ENCODE assay signal across 23 cellular contexts in the genomic region with DNA sequence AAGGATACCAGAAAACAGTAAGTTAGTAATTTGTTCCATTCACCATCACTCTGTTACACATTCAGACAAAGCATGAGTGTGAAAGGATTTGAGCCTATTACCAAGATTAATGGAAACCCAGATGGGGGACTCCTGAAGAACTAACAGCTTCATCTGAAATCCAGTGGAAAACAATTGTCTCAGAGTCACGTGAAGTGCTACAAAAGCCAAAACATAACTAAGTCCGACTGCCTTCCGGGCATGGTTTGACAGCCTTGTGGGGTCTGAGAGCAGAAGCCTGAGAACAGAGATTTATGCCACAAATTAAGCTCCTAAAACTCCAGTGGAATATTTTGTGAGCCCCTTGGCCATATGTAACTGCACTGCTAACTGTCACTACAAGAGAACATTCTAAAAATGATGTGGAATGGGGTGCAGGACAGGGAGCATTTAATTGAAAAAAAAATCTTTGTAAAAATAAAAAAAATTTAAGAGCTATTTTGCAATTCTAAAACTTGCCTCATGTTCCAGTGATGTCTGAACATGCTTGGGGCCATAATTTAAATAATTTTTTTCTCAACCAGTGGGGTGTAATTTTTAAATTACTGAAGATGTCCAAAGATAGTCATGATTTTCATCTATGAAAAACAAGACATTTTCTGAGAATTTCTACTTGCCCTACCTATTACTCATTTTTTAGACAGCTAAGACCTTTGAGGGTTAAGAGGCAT.
DNase-seq lines count a peak whose midpoint lies in the region; ATAC-seq and TF ChIP-seq lines count a peak whose summit lies in the region.
"Had no signal": no experiment of that assay in that cellular context is flagged by ENCODE, and none has a peak within 500 bp of the region (broad histone marks: within the 10 kb centered on the region; RNA-seq: fewer than 3 reads in every experiment).

No MANE protein-coding gene starts in this region.

- POLR2A ChIA-PET in SK-N-SH (lab: Yijun Ruan, JAX), result no interaction called here
- POLR2A ChIA-PET in activated CD8-positive, alpha-beta T cell treated with anti-CD3 and anti-CD28 coated beads for 36 hours (lab: Charles Lee), result no interaction called here

- H3F3A ChIP-seq in SK-N-SH (replicated peaks; ENCODE audit: insufficient read depth) (peaks cover 8% of the 10 kb centered on the region), MM.1S (ENCODE audit: insufficient read depth, low read length) (no peaks in the 10 kb centered on the region)

- TF ChIP-seq EP300 in SK-N-SH (IDR thresholded peaks at IDR 0.05; ENCODE audit: borderline replicate concordance in 1 of 2, low read depth in 1 of 2, low read length in 1 of 2), result no peak

- H4K20me1 ChIP-seq in SK-N-SH (ENCODE audit: insufficient read depth) (no peaks in the 10 kb centered on the region), MM.1S (ENCODE audit: insufficient read depth, low read length) (no peaks in the 10 kb centered on the region)
- H4K20me1 ChIP-seq: BLaER1 had no signal

- H3K9me3 Mint-ChIP-seq in activated CD8-positive, alpha-beta T cell treated with anti-CD3 and anti-CD28 coated beads for 36 hours, result no peaks in the 10 kb centered on the region
- peaks cover 13% of the 10 kb centered on the region for H3K9me3 Mint-ChIP-seq in activated T-helper 17 cell treated with anti-CD3 and anti-CD28 coated beads, Interleukin-2, amount 50 U/mL, for 72 hours
- H3K9me3 Mint-ChIP-seq: nephron progenitor cell had no signal

- no peak for TF ChIP-seq RAD21 in SK-N-SH (IDR thresholded peaks at IDR 0.05; ENCODE audit: low read length)

- H2BK120ac ChIP-seq in mesenchymal stem cell (ENCODE audit: low read depth, low read length), result no peak overlapping the region

- TF ChIP-seq CTCF in SK-N-SH (IDR thresholded peaks at IDR 0.05) (no peak), MM.1S (IDR thresholded peaks at IDR 0.05; ENCODE audit: low read length) (no peak)
- TF ChIP-seq CTCF in activated CD8-positive, alpha-beta T cell treated with anti-CD3 and anti-CD28 coated beads for 36 hours (IDR thresholded peaks at IDR 0.05), result no peak

- H3K27me3 Mint-ChIP-seq in activated CD8-positive, alpha-beta T cell treated with anti-CD3 and anti-CD28 coated beads for 36 hours, result no peaks in the 10 kb centered on the region
- H3K27me3 Mint-ChIP-seq in activated T-helper 17 cell treated with anti-CD3 and anti-CD28 coated beads, Interleukin-2, amount 50 U/mL, for 72 hours, result no peaks in the 10 kb centered on the region
- H3K27me3 Mint-ChIP-seq: progenitor cell of endocrine pancreas, T-helper 17 cell had no signal

- WGBS in SK-N-SH (ENCODE audit: low lambda C conversion rate), result 93% methylated on average over 3 of the region's 3 CpGs
- WGBS in mesenchymal stem cell, result 73% methylated on average over 3 of the region's 3 CpGs

- DNase-seq in SK-N-SH, result no peak
- no peak for DNase-seq in mesenchymal stem cell
- DNase-seq in activated CD8-positive, alpha-beta T cell treated with anti-CD3 and anti-CD28 coated beads for 36 hours, result no peak
- DNase-seq in MM.1S, result no peak
- DNase-seq: activated CD4-positive, alpha-beta T cell treated with anti-CD3 and anti-CD28 coated beads, Interleukin-2, amount 50 U/mL, for 4 hours; activated gamma-delta T cell treated with Interleukin-2 at 50 U/mL for 16 hours; caudate nucleus; dorsolateral prefrontal cortex; midbrain; NCI-H1436; nephron progenitor cell; small intestine; stimulated activated CD4-positive, alpha-beta T cell treated with anti-CD3 and anti-CD28 coated beads, Interleukin-4, amount 100 ng/mL, for 1 hour; T-helper 17 cell; upper lobe of right lung; WERI-Rb-1 had no signal

- intact Hi-C loops in activated CD8-positive, alpha-beta T cell treated with anti-CD3 and anti-CD28 coated beads for 36 hours (cut with micrococcal nuclease), result no loop called here

- H3K4me2 ChIP-seq in SK-N-SH, result 0 out of 2 replicates have a peak overlapping the region, but pooled peaks have one; percentile 9
- H3K4me2 ChIP-seq in mesenchymal stem cell (ENCODE audit: low read length, poor library complexity, severe bottlenecking), result no peak overlapping the region
- no peak overlapping the region for H3K4me2 ChIP-seq in MM.1S (ENCODE audit: low read depth, low read length)
- H3K4me2 ChIP-seq: BLaER1 had no signal

- H4K8ac ChIP-seq in mesenchymal stem cell (ENCODE audit: low read length), result no peak overlapping the region

- H3K27me3 ChIP-seq in SK-N-SH (ENCODE audit: insufficient read depth), result no peaks in the 10 kb centered on the region
- no peaks in the 10 kb centered on the region for H3K27me3 ChIP-seq in endocrine pancreas (ENCODE audit: control insufficient read depth, insufficient read depth, low read length)
- H3K27me3 ChIP-seq in mesenchymal stem cell (ENCODE audit: control insufficient read depth in 1 of 2, insufficient read depth in 1 of 2, low read length in 2 of 2), result no peaks in the 10 kb centered on the region
- no peaks in the 10 kb centered on the region for H3K27me3 ChIP-seq in MM.1S (replicated peaks; ENCODE audit: insufficient read depth, low read length)
- H3K27me3 ChIP-seq: BLaER1, upper lobe of right lung had no signal

- H3K4me3 ChIP-seq in SK-N-SH (ENCODE audit: low read depth in 2 of 2, low read length in 1 of 2) (no peak overlapping the region), endocrine pancreas (ENCODE audit: control insufficient read depth, insufficient read depth, low read length) (peak overlapping the region; percentile 10), mesenchymal stem cell (ENCODE audit: insufficient read depth in 1 of 2, low read depth in 1 of 2, low read length in 2 of 2) (no peak overlapping the region), MM.1S (ENCODE audit: low read length) (no peak overlapping the region)
- H3K4me3 ChIP-seq: BLaER1, dorsolateral prefrontal cortex, upper lobe of right lung had no signal

- H3K79me1 ChIP-seq in mesenchymal stem cell (replicated peaks; ENCODE audit: low read length, poor library complexity, severe bottlenecking), result no peaks in the 10 kb centered on the region

- H3K18ac ChIP-seq in mesenchymal stem cell (ENCODE audit: low read depth in 1 of 2, low read length in 2 of 2), result no peak overlapping the region

- H3K4me1 Mint-ChIP-seq in activated CD8-positive, alpha-beta T cell treated with anti-CD3 and anti-CD28 coated beads for 36 hours (ENCODE audit: low read depth), result no peaks in the 10 kb centered on the region
- H3K4me1 Mint-ChIP-seq in activated T-helper 17 cell treated with anti-CD3 and anti-CD28 coated beads, Interleukin-2, amount 50 U/mL, for 72 hours, result no peaks in the 10 kb centered on the region
- H3K4me1 Mint-ChIP-seq: T-helper 17 cell had no signal

- H2AFZ ChIP-seq in SK-N-SH (ENCODE audit: low read depth) (no peak overlapping the region), mesenchymal stem cell (ENCODE audit: low read depth, low read length) (no peak overlapping the region), MM.1S (ENCODE audit: low read length) (no peak overlapping the region)

- H3K9me3 ChIP-seq in SK-N-SH (no peaks in the 10 kb centered on the region), endocrine pancreas (ENCODE audit: control insufficient read depth, low read length) (no peaks in the 10 kb centered on the region), mesenchymal stem cell (ENCODE audit: control insufficient read depth, low read length) (no peaks in the 10 kb centered on the region), MM.1S (replicated peaks; ENCODE audit: insufficient read depth, low read length) (no peaks in the 10 kb centered on the region)
- H3K9me3 ChIP-seq: BLaER1, upper lobe of right lung had no signal

- H3K27ac Mint-ChIP-seq in activated CD8-positive, alpha-beta T cell treated with anti-CD3 and anti-CD28 coated beads for 36 hours, result no peak overlapping the region
- no peak overlapping the region for H3K27ac Mint-ChIP-seq in activated T-helper 17 cell treated with anti-CD3 and anti-CD28 coated beads, Interleukin-2, amount 50 U/mL, for 72 hours
- H3K27ac Mint-ChIP-seq: nephron progenitor cell, progenitor cell of endocrine pancreas, T-helper 17 cell had no signal

- no peak overlapping the region for H3K4me3 Mint-ChIP-seq in activated CD8-positive, alpha-beta T cell treated with anti-CD3 and anti-CD28 coated beads for 36 hours
- no peak overlapping the region for H3K4me3 Mint-ChIP-seq in activated T-helper 17 cell treated with anti-CD3 and anti-CD28 coated beads, Interleukin-2, amount 50 U/mL, for 72 hours
- H3K4me3 Mint-ChIP-seq: nephron progenitor cell, T-helper 17 cell had no signal

- H2BK5ac ChIP-seq in mesenchymal stem cell (ENCODE audit: low read depth, low read length, poor library complexity, severe bottlenecking), result no peak overlapping the region

- no peak overlapping the region for H2BK12ac ChIP-seq in mesenchymal stem cell (ENCODE audit: low read length in 2 of 2)

- CTCF ChIA-PET in SK-N-SH (lab: Yijun Ruan, JAX), result interaction anchor here (0.7 to 1.7 kb wide), 3 partner anchors 13 to 551 kb away, joined by 3 to 4 read pairs (median 3); no protein-coding TSS in a partner anchor
- CTCF ChIA-PET in activated CD8-positive, alpha-beta T cell treated with anti-CD3 and anti-CD28 coated beads for 36 hours (lab: Charles Lee), result no interaction called here

- no peaks in the 10 kb centered on the region for H3K36me3 ChIP-seq in SK-N-SH (replicated peaks in 1 of 2; ENCODE audit: control insufficient read depth in 1 of 2, insufficient read depth in 2 of 2, low read length in 1 of 2)
- H3K36me3 ChIP-seq in endocrine pancreas (ENCODE audit: control insufficient read depth, insufficient read depth, low read length), result no peaks in the 10 kb centered on the region
- no peaks in the 10 kb centered on the region for H3K36me3 ChIP-seq in mesenchymal stem cell (ENCODE audit: control insufficient read depth in 1 of 2, insufficient read depth in 2 of 2, low read depth in 1 of 2, low read length in 2 of 2)
- H3K36me3 ChIP-seq in MM.1S (replicated peaks; ENCODE audit: insufficient read depth, low read length), result no peaks in the 10 kb centered on the region
- H3K36me3 ChIP-seq: BLaER1, upper lobe of right lung, WERI-Rb-1 had no signal

- H3K36me3 Mint-ChIP-seq in activated CD8-positive, alpha-beta T cell treated with anti-CD3 and anti-CD28 coated beads for 36 hours (ENCODE audit: low read depth), result no peaks in the 10 kb centered on the region
- H3K36me3 Mint-ChIP-seq in activated T-helper 17 cell treated with anti-CD3 and anti-CD28 coated beads, Interleukin-2, amount 50 U/mL, for 72 hours (ENCODE audit: low read depth), result no peaks in the 10 kb centered on the region

- H3K23ac ChIP-seq in mesenchymal stem cell (ENCODE audit: low read length in 2 of 2), result no peak overlapping the region

- no peak overlapping the region for H2AK5ac ChIP-seq in mesenchymal stem cell (ENCODE audit: low read length, severe bottlenecking)

- H3K27ac ChIP-seq in SK-N-SH (ENCODE audit: low read depth in 2 of 2, low read length in 1 of 2) (peak overlapping the region in 1 of 2 experiments; percentile 77; a peak in 2 of 4 replicates), mesenchymal stem cell (ENCODE audit: low read length, poor library complexity, severe bottlenecking) (no peak overlapping the region), MM.1S (ENCODE audit: low read length) (no peak overlapping the region)
- H3K27ac ChIP-seq: BLaER1, dorsolateral prefrontal cortex, upper lobe of right lung, WERI-Rb-1 had no signal

- H2BK15ac ChIP-seq in mesenchymal stem cell (ENCODE audit: low read depth, poor library complexity, severe bottlenecking), result no peak overlapping the region

- H3K9ac ChIP-seq in SK-N-SH (peak overlapping the region; percentile 34; the same call in 1 of the 2 replicates), endocrine pancreas (ENCODE audit: control insufficient read depth, insufficient read depth, low read length) (no peak overlapping the region), mesenchymal stem cell (ENCODE audit: low read length) (peak overlapping the region; percentile 71), MM.1S (ENCODE audit: low read length) (no peak overlapping the region)
- H3K9ac ChIP-seq: BLaER1 had no signal

- H3K14ac ChIP-seq in mesenchymal stem cell (ENCODE audit: low read length in 2 of 2), result no peak overlapping the region

- H3K9me2 ChIP-seq in SK-N-SH, result no peaks in the 10 kb centered on the region
- H3K9me2 ChIP-seq in MM.1S (replicated peaks; ENCODE audit: insufficient read depth, low read length), result no peaks in the 10 kb centered on the region

- no peak overlapping the region for H3K4ac ChIP-seq in mesenchymal stem cell (ENCODE audit: low read depth in 1 of 2, low read length in 2 of 2)

- no peak overlapping the region for H4K91ac ChIP-seq in mesenchymal stem cell (ENCODE audit: low read length)

- H3K4me1 ChIP-seq in SK-N-SH (ENCODE audit: control insufficient read depth in 1 of 2, insufficient read depth in 2 of 2, low read depth in 1 of 2, low read length in 1 of 2) (peaks cover 2 to 5% of the 10 kb centered on the region in 2 experiments; a peak in 2 of 4 replicates), endocrine pancreas (ENCODE audit: control insufficient read depth, insufficient read depth, low read length) (peaks cover 5% of the 10 kb centered on the region), mesenchymal stem cell (ENCODE audit: control insufficient read depth, insufficient read depth, low read depth, low read length) (no peaks in the 10 kb centered on the region), MM.1S (ENCODE audit: low read length) (no peaks in the 10 kb centered on the region)
- H3K4me1 ChIP-seq: BLaER1, upper lobe of right lung had no signal

- ATAC-seq in SK-N-SH treated with all-trans-retinoic acid at 6 μM for 48 hours, result no peak
- no peak for ATAC-seq in HG03139 (IDR thresholded peaks at IDR 0.05; ENCODE audit: unreplicated experiment)
- no peak for ATAC-seq in activated CD8-positive, alpha-beta T cell treated with anti-CD3 and anti-CD28 coated beads for 36 hours
- ATAC-seq in activated T-helper 17 cell treated with anti-CD3 and anti-CD28 coated beads, Interleukin-2, amount 50 U/mL, for 72 hours (replicated peaks), result no peak
- ATAC-seq: left lobe of liver, T-helper 17 cell, upper lobe of right lung had no signal

- H3K79me2 ChIP-seq in SK-N-SH (ENCODE audit: insufficient read depth) (no peaks in the 10 kb centered on the region), MM.1S (ENCODE audit: low read length) (no peaks in the 10 kb centered on the region)

Comparison
In these comparisons a context has a peak if more than half of its experiments do, and no peak if none do; other contexts are left out.
1. H3K9ac ChIP-seq: peak in SK-N-SH (single experiment) and mesenchymal stem cell (single experiment); none in endocrine pancreas (single experiment) and MM.1S (single experiment).